ENCODE assay signal across 22 cellular contexts in the genomic region with DNA sequence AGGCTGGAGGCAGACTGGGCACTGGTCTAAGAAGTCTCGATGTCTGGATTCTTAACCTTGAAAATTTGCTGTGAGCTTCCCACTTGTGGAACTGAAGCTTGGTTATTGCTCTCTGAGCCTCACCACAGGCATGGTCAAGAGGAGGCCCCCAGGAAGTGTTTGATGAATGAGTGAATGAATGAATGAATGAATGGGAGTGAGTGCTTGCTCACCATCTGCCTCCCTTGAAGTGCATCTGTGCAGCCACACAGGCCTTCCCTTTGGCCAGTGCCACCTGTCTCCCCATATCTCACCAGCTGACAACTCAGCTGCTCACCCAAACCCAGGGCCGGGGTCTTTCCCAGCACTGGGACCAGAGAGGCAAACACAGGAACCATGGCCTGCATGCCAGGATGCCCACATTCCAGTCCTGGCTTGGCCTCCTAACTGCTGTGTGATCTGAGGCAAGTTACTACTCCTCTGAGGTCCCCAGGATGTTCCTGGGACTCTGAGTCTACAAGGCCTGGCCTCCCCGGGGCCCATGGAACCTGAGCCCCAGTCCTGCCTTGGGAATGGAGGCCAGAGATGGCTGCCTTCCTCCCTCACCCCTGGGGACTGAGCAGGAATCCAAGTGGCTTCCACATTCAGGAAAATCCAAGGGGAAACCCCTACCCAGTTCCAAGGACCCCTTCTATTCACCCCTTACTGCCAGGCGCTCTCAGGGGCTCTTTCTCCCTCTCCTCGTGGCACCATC. TPM values are rescaled to one million over a fixed set of nuclear protein-coding genes. Genes with fewer than 3 reads are reported as not detected.
DNase-seq lines count a peak whose midpoint lies in the region; ATAC-seq and TF ChIP-seq lines count a peak whose summit lies in the region.
"Had no signal": no experiment of that assay in that cellular context is flagged by ENCODE, and none has a peak within 500 bp of the region (broad histone marks: within the 10 kb centered on the region; RNA-seq: fewer than 3 reads in every experiment).

No MANE protein-coding gene starts in this region.

- H3K4me1 ChIP-seq in mammary epithelial cell (ENCODE audit: insufficient read depth, low read length) (peaks cover 6% of the 10 kb centered on the region), right atrium auricular region (peaks cover 0 to 85% of the 10 kb centered on the region in 2 donors), skeletal muscle tissue (ENCODE audit: control insufficient read depth in 3 of 3, insufficient read depth in 3 of 3, low read length in 3 of 3) (peaks cover 42 to 70% (median 59%) of the 10 kb centered on the region in 3 donors)
- H3K4me1 ChIP-seq: prostate gland had no signal

- dilution Hi-C loops in mammary epithelial cell (cut with HindIII; ENCODE audit: low sequenced_read_pairs): loop anchor here (5.0 kb wide), 1 partner anchor 345 kb away; no protein-coding TSS in a partner anchor

- in situ Hi-C loops in mammary epithelial cell (cut with MboI; ENCODE audit: low sequenced_read_pairs in 2 of 2): no loop called here

- H3K9me3 Mint-ChIP-seq in MCF 10A (ENCODE audit: unreplicated experiment) (no peaks in the 10 kb centered on the region), WTC11 (no peaks in the 10 kb centered on the region)
- H3K9me3 Mint-ChIP-seq: activated CD4-positive, alpha-beta T cell treated with anti-CD3 and anti-CD28 coated beads, Interleukin-2, amount 10 ng/mL, durations not matched to agents 7 days and 5 days; activated T-helper 1 cell treated with anti-CD3 and anti-CD28 coated beads, Interleukin-12 subunit alpha, Interleukin-12 subunit beta, Interleukin-2, Interleukin-4 antibody, amounts not matched to agents 30 ng/mL and 10 ng/mL and 1 ng/mL, durations not matched to agents 14 hours and 24 hours and 36 hours had no signal

- DNase-seq in MCF 10A (ENCODE audit: unreplicated experiment) (no peak), mammary epithelial cell (no peak), WTC11 (ENCODE audit: low spot score) (no peak), right atrium auricular region (ENCODE audit: low spot score) (no peak), posterior vena cava (ENCODE audit: low spot score) (no peak), NCI-H510A treated with DMSO at 0.1 percent for 48 hours (lab: John Stamatoyannopoulos, UW) (no peak)
- DNase-seq in activated naive CD4-positive, alpha-beta T cell treated with anti-CD3 and anti-CD28 coated beads, Interleukin-2, amount 50 U/mL, for 16 hours: no peak
- DNase-seq: activated CD4-positive, alpha-beta T cell treated with anti-CD3 and anti-CD28 coated beads, Interleukin-2, amount 10 ng/mL, durations not matched to agents 7 days and 5 days; cerebellar nuclear complex; NCI-H2029; NCI-H2227 treated with DMSO at 0.1 percent for 48 hours; NCI-H748 treated with DMSO at 0.1 percent for 48 hours; stimulated activated CD4-positive, alpha-beta T cell treated with anti-CD3 and anti-CD28 coated beads, Interleukin-2, amount 100 ng/mL, for 24 hours had no signal

- H3K36me3 ChIP-seq in mammary epithelial cell (ENCODE audit: insufficient read depth, low read length) (no peaks in the 10 kb centered on the region), right atrium auricular region (no peaks in the 10 kb centered on the region), skeletal muscle tissue (ENCODE audit: control insufficient read depth in 3 of 3, insufficient read depth in 3 of 3, low read length in 3 of 3) (no peaks in the 10 kb centered on the region)
- H3K36me3 ChIP-seq: BLaER1 treated with 17β-estradiol and CSF1 and Interleukin-3, amounts not matched to agents 10 nM and 100 nM; prostate gland; WERI-Rb-1 had no signal

- H3K4me1 Mint-ChIP-seq in MCF 10A (ENCODE audit: insufficient read depth, unreplicated experiment) (peaks cover 47% of the 10 kb centered on the region), WTC11 (peaks cover 76% of the 10 kb centered on the region)

- H3K9ac ChIP-seq in mammary epithelial cell (ENCODE audit: insufficient read depth, low read length) (no peak overlapping the region), skeletal muscle tissue (ENCODE audit: low read depth in 1 of 3, low read length in 3 of 3) (peak overlapping the region in 1 of 3 donors; percentile 16)

- 97% methylated on average over 4 of the region's 5 CpGs for WGBS in mammary epithelial cell (ENCODE audit: low coverage, missing lambda C conversion rate)

- H2AFZ ChIP-seq in mammary epithelial cell (ENCODE audit: low read depth, low read length): no peak overlapping the region

- H3K36me3 Mint-ChIP-seq in MCF 10A (ENCODE audit: insufficient read depth, unreplicated experiment) (peaks cover 4% of the 10 kb centered on the region), WTC11 (no peaks in the 10 kb centered on the region)
- H3K36me3 Mint-ChIP-seq: activated naive CD8-positive, alpha-beta T cell had no signal

- H3K79me2 ChIP-seq in mammary epithelial cell (ENCODE audit: insufficient read depth, low read length): no peaks in the 10 kb centered on the region

- H3K4me3 Mint-ChIP-seq in MCF 10A (ENCODE audit: unreplicated experiment): no peak overlapping the region
- H3K4me3 Mint-ChIP-seq in WTC11: no peak overlapping the region
- H3K4me3 Mint-ChIP-seq: activated CD4-positive, alpha-beta T cell treated with anti-CD3 and anti-CD28 coated beads, Interleukin-2, amount 10 ng/mL, durations not matched to agents 7 days and 5 days; activated naive CD8-positive, alpha-beta T cell; activated T-helper 1 cell treated with anti-CD3 and anti-CD28 coated beads, Interleukin-12 subunit alpha, Interleukin-12 subunit beta, Interleukin-2, Interleukin-4 antibody, amounts not matched to agents 30 ng/mL and 10 ng/mL and 1 ng/mL, durations not matched to agents 14 hours and 24 hours and 36 hours had no signal

- H3K27ac ChIP-seq in mammary epithelial cell (ENCODE audit: insufficient read depth, low read depth, low read length): no peak overlapping the region
- H3K27ac ChIP-seq in right atrium auricular region: peak overlapping the region; percentile 83 to 88
- H3K27ac ChIP-seq in skeletal muscle tissue (ENCODE audit: low read depth, low read length): peak overlapping the region; percentile 47
- H3K27ac ChIP-seq: HL-60, prostate gland, skin epidermis, WERI-Rb-1 had no signal

- intact Hi-C loops in MCF 10A (cut with micrococcal nuclease) (loop anchor here (1.0 to 5.0 kb wide), 2 partner anchors 54 to 340 kb away; no protein-coding TSS in a partner anchor), mammary epithelial cell (cut with micrococcal nuclease) (loop anchor here (1.0 to 5.0 kb wide), 3 partner anchors 23 to 342 kb away; no protein-coding TSS in a partner anchor), posterior vena cava (cut with DNase I) (no loop called here)

- no peaks in the 10 kb centered on the region for H3K9me3 ChIP-seq in mammary epithelial cell (replicated peaks; ENCODE audit: insufficient read depth, low read length)
- no peaks in the 10 kb centered on the region for H3K9me3 ChIP-seq in right atrium auricular region
- H3K9me3 ChIP-seq in skeletal muscle tissue (ENCODE audit: control insufficient read depth in 3 of 3, low read length in 3 of 3): no peaks in the 10 kb centered on the region
- H3K9me3 ChIP-seq: BLaER1 treated with 17β-estradiol and CSF1 and Interleukin-3, amounts not matched to agents 10 nM and 100 nM; prostate gland had no signal

- H3K4me3 ChIP-seq in mammary epithelial cell (replicated peaks in 1 of 3; ENCODE audit: insufficient read depth in 1 of 3, low read depth in 2 of 3, low read length in 3 of 3): no peak overlapping the region
- no peak overlapping the region for H3K4me3 ChIP-seq in right atrium auricular region
- H3K4me3 ChIP-seq in skeletal muscle tissue (ENCODE audit: low read length in 3 of 3): no peak overlapping the region
- H3K4me3 ChIP-seq: BLaER1 treated with 17β-estradiol and CSF1 and Interleukin-3, amounts not matched to agents 10 nM and 100 nM; GM12878; prostate gland; skin epidermis had no signal

- CTCF ChIA-PET in MCF 10A (lab: Yijun Ruan, JAX) (interaction anchor here (0.8 to 1.8 kb wide), 7 partner anchors 11 to 354 kb away, joined by 3 to 8 read pairs (median 5); no protein-coding TSS in a partner anchor), mammary epithelial cell (lab: Charles Lee; ENCODE audit: low non-redundant PET) (interaction anchor here (0.7 kb wide), 1 partner anchor 54 kb away, joined by 3 read pairs; no protein-coding TSS in a partner anchor), WTC11 (lab: Charles Lee) (interaction anchor here (0.5 to 4.8 kb wide), 17 partner anchors 8 to 739 kb away, joined by 3 to 67 read pairs (median 5); partner anchors contain the start of gene SLC29A3)

- H3K27me3 Mint-ChIP-seq in MCF 10A (ENCODE audit: insufficient read depth, unreplicated experiment) (no peaks in the 10 kb centered on the region), WTC11 (ENCODE audit: low read depth) (no peaks in the 10 kb centered on the region)
- H3K27me3 Mint-ChIP-seq: activated naive CD8-positive, alpha-beta T cell had no signal

- H3K27me3 ChIP-seq in mammary epithelial cell (ENCODE audit: insufficient read depth, low read length): no peaks in the 10 kb centered on the region
- no peaks in the 10 kb centered on the region for H3K27me3 ChIP-seq in right atrium auricular region
- no peaks in the 10 kb centered on the region for H3K27me3 ChIP-seq in skeletal muscle tissue (ENCODE audit: control insufficient read depth in 3 of 3, insufficient read depth in 3 of 3, low read length in 3 of 3)

- ATAC-seq in WTC11: no peak
- ATAC-seq: GM12878 had no signal

- POLR2A ChIA-PET in MCF 10A (lab: Yijun Ruan, JAX): interaction anchor here (1.8 to 8.7 kb wide), 3 partner anchors 9 to 55 kb away, joined by 5 to 123 read pairs (median 21); partner anchors contain the start of gene UNC5B
- POLR2A ChIA-PET in WTC11 (lab: Charles Lee): interaction anchor here (2.5 kb wide), 1 partner anchor 51 kb away, joined by 10 read pairs; no protein-coding TSS in a partner anchor

- no peak overlapping the region for H3K4me2 ChIP-seq in mammary epithelial cell (ENCODE audit: insufficient read depth, low read depth, low read length)

- H4K20me1 ChIP-seq in mammary epithelial cell (ENCODE audit: insufficient read depth, low read length): no peaks in the 10 kb centered on the region

- H3K27ac Mint-ChIP-seq in MCF 10A (ENCODE audit: low read depth, unreplicated experiment) (peak overlapping the region; percentile 91), WTC11 (peak overlapping the region; percentile 33; the same call in 1 of the 2 replicates)
- H3K27ac Mint-ChIP-seq: activated CD4-positive, alpha-beta T cell treated with anti-CD3 and anti-CD28 coated beads, Interleukin-2, amount 10 ng/mL, durations not matched to agents 7 days and 5 days; activated naive CD8-positive, alpha-beta T cell; activated T-helper 1 cell treated with anti-CD3 and anti-CD28 coated beads, Interleukin-12 subunit alpha, Interleukin-12 subunit beta, Interleukin-2, Interleukin-4 antibody, amounts not matched to agents 30 ng/mL and 10 ng/mL and 1 ng/mL, durations not matched to agents 14 hours and 24 hours and 36 hours had no signal

- BruUV-seq in MCF 10A (replicated peaks; lab: Mats Ljungman, UMichigan) (no TSS peak), mammary epithelial cell (replicated peaks; lab: Mats Ljungman, UMichigan) (no TSS peak)

- TF ChIP-seq CTCF in MCF 10A (IDR thresholded peaks at IDR 0.05; ENCODE audit: unreplicated experiment) (no peak), mammary epithelial cell (conservative IDR thresholded peaks at IDR 0.05 in 1 of 2, IDR thresholded peaks at IDR 0.05 in 1 of 2; ENCODE audit: extremely low read depth in 1 of 2, insufficient read depth in 1 of 2, low read depth in 1 of 2, low read length in 2 of 2) (no peak), WTC11 (IDR thresholded peaks at IDR 0.05) (no peak), right atrium auricular region (IDR thresholded peaks at IDR 0.05) (no peak)

RNA-seq across cellular contexts. Expression of gene SLC29A3, which starts 51.4 kb away (rescaled TPM):
- total RNA-seq in MCF 10A (2022): 3.6 and 4.0 TPM in 2 replicates
- 1 to 10 TPM; 3.5 to 8.2 TPM for total RNA-seq in mammary epithelial cell
- polyA plus RNA-seq in mammary epithelial cell: 1.9 TPM
- 2.6 TPM for polyA minus RNA-seq in mammary epithelial cell
- 9.2 to 11.1 TPM (median 11.0 TPM) in 3 replicates for total RNA-seq in WTC11 (2021)
- 1 to 10 TPM; 1.8 to 2.9 TPM for total RNA-seq in right atrium auricular region
- total RNA-seq in skeletal muscle tissue: 1.0 TPM
- 1 to 10 TPM; 3.5 to 6.2 TPM for total RNA-seq in posterior vena cava

RNA-seq across cellular contexts. Expression of gene UNC5B, which starts 55.3 kb away (rescaled TPM):
- 80.5 and 82.4 TPM in 2 replicates for total RNA-seq in MCF 10A (2022)
- 10 to 100 TPM in 1 of 2 donors, 1 to 10 TPM in 1; 7.2 to 10.0 TPM for total RNA-seq in mammary epithelial cell
- polyA plus RNA-seq in mammary epithelial cell: 4.9 TPM
- polyA minus RNA-seq in mammary epithelial cell: 10.2 TPM
- 31.2 to 49.6 TPM (median 31.6 TPM) in 3 replicates for total RNA-seq in WTC11 (2021)
- 10 to 100 TPM; 10.9 to 29.2 TPM for total RNA-seq in right atrium auricular region
- 6.3 TPM for total RNA-seq in skeletal muscle tissue
- total RNA-seq in posterior vena cava: 1 to 10 TPM; 7.1 to 8.4 TPM
- total RNA-seq: activated CD4-positive, alpha-beta T cell treated with anti-CD3 and anti-CD28 coated beads, Interleukin-2, amount 10 ng/mL, durations not matched to agents 7 days and 5 days had no signal

Comparison
In these comparisons a context has a peak if more than half of its experiments do, and no peak if none do; other contexts are left out.
1. intact Hi-C loops: an anchor here in MCF 10A (1.0 to 5.0 kb wide) and mammary epithelial cell (1.0 to 5.0 kb wide); none called in posterior vena cava.